In the genomic region with DNA sequence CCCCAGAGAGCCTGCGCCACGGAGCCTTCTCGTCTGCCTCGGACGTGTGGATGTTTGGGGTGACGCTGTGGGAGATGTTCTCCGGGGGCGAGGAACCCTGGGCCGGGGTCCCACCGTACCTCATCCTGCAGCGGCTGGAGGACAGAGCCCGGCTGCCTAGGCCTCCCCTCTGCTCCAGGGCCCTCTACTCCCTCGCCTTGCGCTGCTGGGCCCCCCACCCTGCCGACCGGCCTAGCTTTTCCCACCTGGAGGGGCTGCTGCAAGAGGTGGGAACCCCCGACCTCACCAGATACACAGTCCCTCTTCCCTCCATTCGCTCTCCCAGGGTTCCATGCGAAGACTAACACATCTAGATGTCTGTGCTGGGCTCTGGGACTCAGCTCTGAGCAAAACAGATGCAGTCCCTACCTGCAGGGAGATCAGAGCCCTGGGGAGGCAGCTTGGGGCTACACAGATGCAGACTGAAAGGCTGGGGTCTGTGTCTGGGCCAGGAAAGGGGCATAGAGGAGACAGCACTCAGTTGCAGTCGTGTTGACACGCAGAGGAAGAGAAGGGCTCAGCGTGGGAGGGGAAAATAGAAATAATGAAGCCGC, we compare ENCODE assay signal across 1 cellular context.
TF ChIP-seq lines count a peak whose summit lies in the region.

No MANE protein-coding gene starts in this region.

TF ChIP-seq in WTC11, 78 proteins besides CTCF, POLR2A, EP300 and RAD21 (continued from another document):
- TF ChIP-seq, protein P1, sequence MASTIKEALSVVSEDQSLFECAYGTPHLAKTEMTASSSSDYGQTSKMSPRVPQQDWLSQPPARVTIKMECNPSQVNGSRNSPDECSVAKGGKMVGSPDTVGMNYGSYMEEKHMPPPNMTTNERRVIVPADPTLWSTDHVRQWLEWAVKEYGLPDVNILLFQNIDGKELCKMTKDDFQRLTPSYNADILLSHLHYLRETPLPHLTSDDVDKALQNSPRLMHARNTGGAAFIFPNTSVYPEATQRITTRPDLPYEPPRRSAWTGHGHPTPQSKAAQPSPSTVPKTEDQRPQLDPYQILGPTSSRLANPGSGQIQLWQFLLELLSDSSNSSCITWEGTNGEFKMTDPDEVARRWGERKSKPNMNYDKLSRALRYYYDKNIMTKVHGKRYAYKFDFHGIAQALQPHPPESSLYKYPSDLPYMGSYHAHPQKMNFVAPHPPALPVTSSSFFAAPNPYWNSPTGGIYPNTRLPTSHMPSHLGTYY (CRISPR knock-in tag; IDR thresholded peaks at IDR 0.05) = no peak
- TF ChIP-seq, protein P2, sequence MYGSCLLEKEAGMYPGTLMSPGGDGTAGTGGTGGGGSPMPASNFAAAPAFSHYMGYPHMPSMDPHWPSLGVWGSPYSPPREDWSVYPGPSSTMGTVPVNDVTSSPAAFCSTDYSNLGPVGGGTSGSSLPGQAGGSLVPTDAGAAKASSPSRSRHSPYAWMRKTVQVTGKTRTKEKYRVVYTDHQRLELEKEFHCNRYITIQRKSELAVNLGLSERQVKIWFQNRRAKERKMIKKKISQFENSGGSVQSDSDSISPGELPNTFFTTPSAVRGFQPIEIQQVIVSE (CRISPR knock-in tag; IDR thresholded peaks at IDR 0.05; ENCODE audit: borderline replicate concordance) = no peak
- TF ChIP-seq SP1 (CRISPR knock-in tag; conservative IDR thresholded peaks at IDR 0.05) (no peak), FOXP1 (CRISPR knock-in tag; IDR thresholded peaks at IDR 0.05; ENCODE audit: borderline replicate concordance) (no peak), SMAD4 (CRISPR knock-in tag; IDR thresholded peaks at IDR 0.05) (no peak)
TF ChIP-seq in WTC11: peak in this region for 2.
